1 cellular context compared by ENCODE assay signal in genomic region chr3:64327039-64327804, GRCh38.
TF ChIP-seq lines count a peak whose summit lies in the region.

No MANE protein-coding gene starts in this region.

TF ChIP-seq in K562, 482 proteins besides CTCF, POLR2A, EP300 and RAD21 (continued from another document):
- TF ChIP-seq ZBTB11 (CRISPR knock-in tag; IDR thresholded peaks at IDR 0.05) (peak in 1 of 3 experiments; percentile 5; a peak in 1 of 6 replicates), ZNF408 (CRISPR knock-in tag; IDR thresholded peaks at IDR 0.05; ENCODE audit: low read depth) (no peak), BRF2 (IDR thresholded peaks at IDR 0.05; ENCODE audit: borderline replicate concordance, insufficient read depth, insufficient read length) (no peak), HMG20A (CRISPR knock-in tag; conservative IDR thresholded peaks at IDR 0.05) (no peak), USF2 (CRISPR knock-in tag; IDR thresholded peaks at IDR 0.05) (peak; percentile 80), SAFB (IDR thresholded peaks at IDR 0.05; ENCODE audit: borderline replicate concordance, low read depth, low read length) (no peak), PHF20 (IDR thresholded peaks at IDR 0.05; ENCODE audit: partially characterized antibody) (no peak), ZNF696 (CRISPR knock-in tag; conservative IDR thresholded peaks at IDR 0.05) (no peak), SAP30 (IDR thresholded peaks at IDR 0.05; ENCODE audit: borderline replicate concordance, insufficient read depth, low read depth, low read length, poor library complexity, severe bottlenecking) (no peak), CEBPG (CRISPR knock-in tag; IDR thresholded peaks at IDR 0.05) (no peak), CEBPG (tag; conservative IDR thresholded peaks at IDR 0.05 in 1 of 2, IDR thresholded peaks at IDR 0.05 in 1 of 2) (no peak), KAT7 (CRISPR knock-in tag; IDR thresholded peaks at IDR 0.05; ENCODE audit: borderline replicate concordance) (no peak), KDM1A (IDR thresholded peaks at IDR 0.05) (no peak), RBM25 (IDR thresholded peaks at IDR 0.05; ENCODE audit: low read depth, low read length, severe bottlenecking) (no peak)
